ENCODE assay signal across 26 cellular contexts in the genomic region with DNA sequence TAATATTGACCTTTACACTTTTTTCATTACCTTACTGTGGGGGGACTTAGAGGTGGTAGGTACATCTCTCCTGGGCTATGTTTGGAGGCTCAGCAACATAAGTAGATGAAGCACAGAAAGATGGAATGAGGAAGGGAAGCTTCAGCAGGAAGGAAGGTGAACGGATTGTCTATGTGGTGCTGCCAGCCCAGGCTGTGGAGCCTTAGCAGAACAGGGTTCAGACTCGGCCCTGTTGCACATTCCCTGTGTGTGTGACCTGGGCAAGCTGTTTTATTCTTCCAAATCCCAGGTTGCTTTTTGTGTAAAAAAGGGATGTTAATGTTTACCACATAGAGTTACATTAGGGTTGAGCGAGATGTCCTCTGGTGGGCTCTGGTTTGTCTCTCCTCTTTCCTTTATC.
"Had no signal": no experiment of that assay in that cellular context is flagged by ENCODE, and none has a peak within 500 bp of the region (broad histone marks: within the 10 kb centered on the region; RNA-seq: fewer than 3 reads in every experiment).

No MANE protein-coding gene starts in this region.

- H3K27ac ChIP-seq: body of pancreas had no signal

- H3K4me1 Mint-ChIP-seq: activated CD4-positive, alpha-beta memory T cell treated with anti-CD3 and anti-CD28 coated beads, Interleukin-2, amount 10 ng/mL, durations not matched to agents 7 days and 5 days; activated CD4-positive, alpha-beta T cell treated with anti-CD3 and anti-CD28 coated beads for 36 hours; activated CD4-positive, alpha-beta T cell treated with anti-CD3 and anti-CD28 coated beads, Interleukin-2, amount 10 ng/mL, durations not matched to agents 7 days and 5 days; activated naive CD4-positive, alpha-beta T cell treated with anti-CD3 and anti-CD28 coated beads, Interleukin-2, amount 10 ng/mL, durations not matched to agents 7 days and 5 days had no signal

- H3K36me3 Mint-ChIP-seq: activated naive CD4-positive, alpha-beta T cell treated with anti-CD3 and anti-CD28 coated beads, Interleukin-2, amount 10 ng/mL, durations not matched to agents 7 days and 5 days; activated naive CD4-positive, alpha-beta T cell treated with anti-CD3 and anti-CD28 coated beads, Interleukin-2, amount 50 U/mL, for 72 hours had no signal

- H3K27me3 ChIP-seq: adrenal gland, body of pancreas had no signal

- ATAC-seq: activated CD4-positive, alpha-beta T cell treated with anti-CD3 and anti-CD28 coated beads for 36 hours; activated naive CD4-positive, alpha-beta T cell treated with anti-CD3 and anti-CD28 coated beads, Interleukin-2, amount 50 U/mL, for 72 hours; activated T-cell treated with anti-CD3 and anti-CD28 coated beads, Interleukin-2, amount 50 U/mL, for 72 hours; body of pancreas; esophagus mucosa; T-helper 17 cell had no signal

- H3K4me3 ChIP-seq: adrenal gland, body of pancreas had no signal

- H3K36me3 ChIP-seq: adrenal gland had no signal

- H3K4me3 Mint-ChIP-seq: activated CD4-positive, alpha-beta memory T cell treated with anti-CD3 and anti-CD28 coated beads, Interleukin-2, amount 10 ng/mL, durations not matched to agents 7 days and 5 days; activated CD4-positive, alpha-beta T cell treated with anti-CD3 and anti-CD28 coated beads for 36 hours; activated CD4-positive, alpha-beta T cell treated with anti-CD3 and anti-CD28 coated beads, Interleukin-2, amount 10 ng/mL, durations not matched to agents 7 days and 5 days; activated naive CD4-positive, alpha-beta T cell treated with anti-CD3 and anti-CD28 coated beads, Interleukin-2, amount 10 ng/mL, durations not matched to agents 7 days and 5 days; activated T-cell treated with anti-CD3 and anti-CD28 coated beads, Interleukin-2, amount 50 U/mL, for 24 hours; activated T-cell treated with anti-CD3 and anti-CD28 coated beads, Interleukin-2, amount 50 U/mL, for 72 hours; T-helper 17 cell; T-helper 2 cell treated with Interferon-gamma antibody and Interleukin-4, amounts not matched to agents 5 μg/mL and 100 μg/mL, for 36 hours had no signal

- H3K27ac Mint-ChIP-seq: activated CD4-positive, alpha-beta memory T cell treated with anti-CD3 and anti-CD28 coated beads, Interleukin-2, amount 10 ng/mL, durations not matched to agents 7 days and 5 days; activated CD4-positive, alpha-beta T cell treated with anti-CD3 and anti-CD28 coated beads for 36 hours; activated CD4-positive, alpha-beta T cell treated with anti-CD3 and anti-CD28 coated beads, Interleukin-2, amount 10 ng/mL, durations not matched to agents 7 days and 5 days; activated naive CD4-positive, alpha-beta T cell treated with anti-CD3 and anti-CD28 coated beads, Interleukin-2, amount 10 ng/mL, durations not matched to agents 7 days and 5 days; activated naive CD4-positive, alpha-beta T cell treated with anti-CD3 and anti-CD28 coated beads, Interleukin-2, amount 50 U/mL, for 72 hours; activated T-cell treated with anti-CD3 and anti-CD28 coated beads, Interleukin-2, amount 50 U/mL, for 24 hours; activated T-cell treated with anti-CD3 and anti-CD28 coated beads, Interleukin-2, amount 50 U/mL, for 72 hours; T-helper 17 cell; T-helper 2 cell treated with Interferon-gamma antibody and Interleukin-4, amounts not matched to agents 5 μg/mL and 100 μg/mL, for 36 hours had no signal

- H3K27me3 Mint-ChIP-seq: activated CD4-positive, alpha-beta T cell treated with anti-CD3 and anti-CD28 coated beads for 36 hours; activated T-cell treated with anti-CD3 and anti-CD28 coated beads, Interleukin-2, amount 50 U/mL, for 24 hours; T-helper 17 cell had no signal

- H3K9me3 Mint-ChIP-seq: activated CD4-positive, alpha-beta memory T cell treated with anti-CD3 and anti-CD28 coated beads, Interleukin-2, amount 10 ng/mL, durations not matched to agents 7 days and 5 days; activated CD4-positive, alpha-beta T cell treated with anti-CD3 and anti-CD28 coated beads, Interleukin-2, amount 10 ng/mL, durations not matched to agents 7 days and 5 days; activated naive CD4-positive, alpha-beta T cell treated with anti-CD3 and anti-CD28 coated beads, Interleukin-2, amount 10 ng/mL, durations not matched to agents 7 days and 5 days; activated naive CD4-positive, alpha-beta T cell treated with anti-CD3 and anti-CD28 coated beads, Interleukin-2, amount 50 U/mL, for 72 hours; activated T-cell treated with anti-CD3 and anti-CD28 coated beads, Interleukin-2, amount 50 U/mL, for 24 hours; activated T-cell treated with anti-CD3 and anti-CD28 coated beads, Interleukin-2, amount 50 U/mL, for 72 hours; T-helper 2 cell treated with Interferon-gamma antibody and Interleukin-4, amounts not matched to agents 5 μg/mL and 100 μg/mL, for 36 hours had no signal

- H3K9me3 ChIP-seq: adrenal gland, body of pancreas had no signal

- DNase-seq: activated CD4-positive, alpha-beta memory T cell treated with anti-CD3 and anti-CD28 coated beads, Interleukin-2, amount 10 ng/mL, durations not matched to agents 7 days and 5 days; activated CD4-positive, alpha-beta T cell treated with anti-CD3 and anti-CD28 coated beads for 36 hours; activated CD4-positive, alpha-beta T cell treated with anti-CD3 and anti-CD28 coated beads, Interleukin-2, amount 10 ng/mL, durations not matched to agents 7 days and 5 days; activated CD4-positive, alpha-beta T cell treated with anti-CD3 and anti-CD28 coated beads, Interleukin-2, amount 50 U/mL, for 4 hours; activated CD4-positive, CD25-positive, alpha-beta regulatory T cell; activated CD4-positive, CD25-positive, alpha-beta regulatory T cell treated with anti-CD3 and anti-CD28 coated beads, Interleukin-2, amount 50 U/mL, for 72 hours; activated CD8-positive, alpha-beta memory T cell treated with anti-CD3 and anti-CD28 coated beads, Interleukin-2, amount 50 U/mL, for 48 hours; activated gamma-delta T cell; activated naive CD4-positive, alpha-beta T cell; activated naive CD4-positive, alpha-beta T cell treated with anti-CD3 and anti-CD28 coated beads, Interleukin-2, amount 10 ng/mL, durations not matched to agents 7 days and 5 days; activated T-cell treated with anti-CD3 and anti-CD28 coated beads for 4 hours; activated T-cell treated with anti-CD3 and anti-CD28 coated beads, Interleukin-2, amount 50 U/mL, for 24 hours; activated T-cell treated with anti-CD3 and anti-CD28 coated beads, Interleukin-2, amount 50 U/mL, for 72 hours; adrenal gland; body of pancreas; central memory CD4-positive, alpha-beta T cell; cortex of kidney; effector CD8-positive, alpha-beta T cell; foreskin fibroblast; head of caudate nucleus; T-helper 1 cell; T-helper 17 cell; T1000 had no signal
